26 cellular contexts compared by ENCODE assay signal in genomic region chr5:86625148-86625547, GRCh38.
"Had no signal": no experiment of that assay in that cellular context is flagged by ENCODE, and none has a peak within 500 bp of the region (broad histone marks: within the 10 kb centered on the region; RNA-seq: fewer than 3 reads in every experiment).

No MANE protein-coding gene starts in this region.

- ATAC-seq: activated T-helper 17 cell treated with anti-CD3 and anti-CD28 coated beads, Interleukin-2, amount 50 U/mL, for 72 hours; T-helper 17 cell had no signal

- H3K27ac Mint-ChIP-seq: activated B cell treated with CpG ODN at 0.5 μM for 24 hours; activated CD4-positive, alpha-beta memory T cell treated with anti-CD3 and anti-CD28 coated beads for 36 hours; activated CD4-positive, alpha-beta T cell treated with anti-CD3 and anti-CD28 coated beads, Interleukin-2, amount 10 ng/mL, durations not matched to agents 7 days and 5 days; activated naive CD4-positive, alpha-beta T cell treated with anti-CD3 and anti-CD28 coated beads for 36 hours; activated naive CD8-positive, alpha-beta T cell; activated T-helper 17 cell treated with anti-CD3 and anti-CD28 coated beads, Interleukin-2, amount 50 U/mL, for 72 hours; brain had no signal

- H3K4me3 ChIP-seq: PC-9 had no signal

- H3K27me3 Mint-ChIP-seq: brain had no signal

- H3K9me3 Mint-ChIP-seq: activated B cell treated with CpG ODN at 0.5 μM for 24 hours; activated CD4-positive, alpha-beta memory T cell treated with anti-CD3 and anti-CD28 coated beads for 36 hours; activated CD4-positive, alpha-beta T cell treated with anti-CD3 and anti-CD28 coated beads, Interleukin-2, amount 10 ng/mL, durations not matched to agents 7 days and 5 days; activated naive CD4-positive, alpha-beta T cell treated with anti-CD3 and anti-CD28 coated beads for 36 hours; brain; central memory CD8-positive, alpha-beta T cell had no signal

- H3K4me3 Mint-ChIP-seq: activated B cell treated with CpG ODN at 0.5 μM for 24 hours; activated CD4-positive, alpha-beta memory T cell treated with anti-CD3 and anti-CD28 coated beads for 36 hours; activated CD4-positive, alpha-beta T cell treated with anti-CD3 and anti-CD28 coated beads, Interleukin-2, amount 10 ng/mL, durations not matched to agents 7 days and 5 days; activated naive CD4-positive, alpha-beta T cell treated with anti-CD3 and anti-CD28 coated beads for 36 hours; activated naive CD8-positive, alpha-beta T cell; activated T-helper 17 cell treated with anti-CD3 and anti-CD28 coated beads, Interleukin-2, amount 50 U/mL, for 72 hours; brain; central memory CD8-positive, alpha-beta T cell; T-helper 17 cell had no signal

- DNase-seq: activated B cell treated with CpG ODN at 0.5 μM for 24 hours; activated CD4-positive, alpha-beta memory T cell treated with anti-CD3 and anti-CD28 coated beads for 36 hours; activated CD4-positive, alpha-beta T cell treated with anti-CD3 and anti-CD28 coated beads for 1 hour; activated CD4-positive, alpha-beta T cell treated with anti-CD3 and anti-CD28 coated beads, Interleukin-2, amount 10 ng/mL, durations not matched to agents 7 days and 5 days; activated CD8-positive, alpha-beta memory T cell treated with anti-CD3 and anti-CD28 coated beads for 24 hours; activated gamma-delta T cell; activated naive CD4-positive, alpha-beta T cell treated with anti-CD3 and anti-CD28 coated beads for 36 hours; activated T-cell treated with anti-CD3 and anti-CD28 coated beads for 4 hours; activated T-cell treated with anti-CD3 and anti-CD28 coated beads, Interleukin-2, amount 50 U/mL, for 48 hours; amygdala; cortex of kidney; MM.1S; NCI-H1105; NCI-H1436 treated with DMSO at 0.1 percent for 48 hours; NCI-H187; NCI-H2081; NCI-H446; NCI-H524; PC-9; SHP77 treated with DMSO at 0.1 percent for 48 hours; T-helper 17 cell; T-helper 9 cell had no signal

- H3K27ac ChIP-seq: PC-9 had no signal
